19 cellular contexts compared by ENCODE assay signal in the genomic region with DNA sequence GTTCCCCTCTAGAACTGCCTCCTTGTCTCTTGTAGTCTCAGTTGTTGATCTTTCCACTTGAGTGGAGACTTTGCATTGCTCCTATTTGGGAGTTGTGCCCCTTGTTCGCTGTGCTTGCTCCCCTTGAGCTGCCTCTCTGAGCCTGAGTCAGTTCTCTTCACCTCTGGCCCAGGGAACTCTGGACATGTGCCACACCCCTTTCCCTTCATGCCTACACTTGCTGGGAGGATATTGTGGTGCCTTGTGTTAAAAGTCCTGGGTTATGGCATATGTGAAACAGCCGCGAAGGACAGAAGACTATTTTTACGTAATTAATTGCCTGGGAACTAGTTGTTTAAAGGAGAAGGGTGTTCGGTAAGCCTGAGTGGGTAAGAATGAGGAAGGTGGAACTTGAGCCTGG. TPM values are rescaled to one million over a fixed set of nuclear protein-coding genes. Genes with fewer than 3 reads are reported as not detected.
DNase-seq lines count a peak whose midpoint lies in the region; ATAC-seq and TF ChIP-seq lines count a peak whose summit lies in the region.
"Had no signal": no experiment of that assay in that cellular context is flagged by ENCODE, and none has a peak within 500 bp of the region (broad histone marks: within the 10 kb centered on the region; RNA-seq: fewer than 3 reads in every experiment).

No MANE protein-coding gene starts in this region.

- no peak for ATAC-seq in T-helper 17 cell
- ATAC-seq: HCT116, SK-N-SH treated with all-trans-retinoic acid at 6 μM for 48 hours had no signal

- no peaks in the 10 kb centered on the region for H3K9me3 ChIP-seq in T-helper 17 cell (ENCODE audit: control insufficient read depth, low read length, poor library complexity, severe bottlenecking)
- no peaks in the 10 kb centered on the region for H3K9me3 ChIP-seq in esophagus squamous epithelium
- H3K9me3 ChIP-seq in vagina, result no peaks in the 10 kb centered on the region

- H3K27me3 ChIP-seq in esophagus squamous epithelium, result peaks cover 0 to 6% (median 0%) of the 10 kb centered on the region in 4 donors
- H3K27me3 ChIP-seq in vagina, result no peaks in the 10 kb centered on the region

- intact Hi-C loops in esophagus squamous epithelium (cut with DNase I), result no loop called here
- intact Hi-C loops in vagina (cut with DNase I), result no loop called here
- intact Hi-C loops in activated T-helper 1 cell treated with anti-CD3 and anti-CD28 coated beads, Interleukin-12 subunit alpha, Interleukin-12 subunit beta, Interleukin-2, Interleukin-4 antibody, amounts not matched to agents 30 ng/mL and 10 ng/mL and 1 ng/mL, durations not matched to agents 14 hours and 24 hours and 36 hours (cut with micrococcal nuclease), result no loop called here

- peak overlapping the region; percentile 44 to 84 (median 76) for H3K27ac ChIP-seq in esophagus squamous epithelium
- H3K27ac ChIP-seq in vagina, result peak overlapping the region; percentile 1

- H3K9me3 Mint-ChIP-seq in activated T-helper 1 cell treated with anti-CD3 and anti-CD28 coated beads, Interleukin-12 subunit alpha, Interleukin-12 subunit beta, Interleukin-2, Interleukin-4 antibody, amounts not matched to agents 30 ng/mL and 10 ng/mL and 1 ng/mL, durations not matched to agents 14 hours and 24 hours and 36 hours, result no peaks in the 10 kb centered on the region

- TF ChIP-seq POLR2A in esophagus squamous epithelium (IDR thresholded peaks at IDR 0.05) (no peak), vagina (IDR thresholded peaks at IDR 0.05) (no peak)

- no peak for DNase-seq in LNCaP clone FGC (ENCODE audit: low read depth)
- DNase-seq in T-helper 17 cell, result no peak
- DNase-seq in esophagus squamous epithelium (lab: John Stamatoyannopoulos, UW), result no peak
- DNase-seq in vagina (ENCODE audit: extremely low spot score in 2 of 2), result no peak
- DNase-seq in activated T-helper 1 cell treated with anti-CD3 and anti-CD28 coated beads, Interleukin-12 subunit alpha, Interleukin-12 subunit beta, Interleukin-2, Interleukin-4 antibody, amounts not matched to agents 30 ng/mL and 10 ng/mL and 1 ng/mL, durations not matched to agents 14 hours and 24 hours and 36 hours (ENCODE audit: low spot score), result no peak
- DNase-seq in cerebellar cortex (ENCODE audit: low spot score), result no peak
- no peak for DNase-seq in dermis blood vessel endothelial cell
- DNase-seq: AML-193, GOT3, NCI-H1105, NCI-H1694, NCI-H2081 treated with DMSO at 0.1 percent for 48 hours, NCI-H446 treated with DMSO at 0.1 percent for 48 hours, NCI-H69, SHP77 had no signal

- peaks cover 19 to 63% (median 19%) of the 10 kb centered on the region in 3 donors for H3K4me1 ChIP-seq in esophagus squamous epithelium
- peaks cover 12% of the 10 kb centered on the region for H3K4me1 ChIP-seq in vagina

- peak overlapping the region; percentile 13; the same call in 1 of the 2 replicates for H3K4me3 ChIP-seq in LNCaP clone FGC (ENCODE audit: low read depth, low read length)
- no peak overlapping the region for H3K4me3 ChIP-seq in esophagus squamous epithelium
- H3K4me3 ChIP-seq in vagina, result no peak overlapping the region

- H3K36me3 Mint-ChIP-seq in T-helper 17 cell (ENCODE audit: low read depth), result no peaks in the 10 kb centered on the region
- no peaks in the 10 kb centered on the region for H3K36me3 Mint-ChIP-seq in activated T-helper 1 cell treated with anti-CD3 and anti-CD28 coated beads, Interleukin-12 subunit alpha, Interleukin-12 subunit beta, Interleukin-2, Interleukin-4 antibody, amounts not matched to agents 30 ng/mL and 10 ng/mL and 1 ng/mL, durations not matched to agents 14 hours and 24 hours and 36 hours (ENCODE audit: low read depth)
- H3K36me3 Mint-ChIP-seq: CD14-positive monocyte had no signal

- peaks cover 12% of the 10 kb centered on the region for H3K27me3 Mint-ChIP-seq in T-helper 17 cell
- peaks cover 24% of the 10 kb centered on the region for H3K27me3 Mint-ChIP-seq in activated T-helper 1 cell treated with anti-CD3 and anti-CD28 coated beads, Interleukin-12 subunit alpha, Interleukin-12 subunit beta, Interleukin-2, Interleukin-4 antibody, amounts not matched to agents 30 ng/mL and 10 ng/mL and 1 ng/mL, durations not matched to agents 14 hours and 24 hours and 36 hours (ENCODE audit: insufficient read depth)

- H3K27ac Mint-ChIP-seq in T-helper 17 cell, result peak overlapping the region; percentile 83
- H3K27ac Mint-ChIP-seq in activated T-helper 1 cell treated with anti-CD3 and anti-CD28 coated beads, Interleukin-12 subunit alpha, Interleukin-12 subunit beta, Interleukin-2, Interleukin-4 antibody, amounts not matched to agents 30 ng/mL and 10 ng/mL and 1 ng/mL, durations not matched to agents 14 hours and 24 hours and 36 hours, result no peak overlapping the region

- no peak overlapping the region for H3K4me3 Mint-ChIP-seq in T-helper 17 cell
- H3K4me3 Mint-ChIP-seq in activated T-helper 1 cell treated with anti-CD3 and anti-CD28 coated beads, Interleukin-12 subunit alpha, Interleukin-12 subunit beta, Interleukin-2, Interleukin-4 antibody, amounts not matched to agents 30 ng/mL and 10 ng/mL and 1 ng/mL, durations not matched to agents 14 hours and 24 hours and 36 hours, result no peak overlapping the region

- no peaks in the 10 kb centered on the region for H3K36me3 ChIP-seq in esophagus squamous epithelium
- H3K36me3 ChIP-seq in vagina, result no peaks in the 10 kb centered on the region

- H3K4me1 Mint-ChIP-seq in T-helper 17 cell, result peaks cover 6% of the 10 kb centered on the region
- peaks cover 6% of the 10 kb centered on the region for H3K4me1 Mint-ChIP-seq in activated T-helper 1 cell treated with anti-CD3 and anti-CD28 coated beads, Interleukin-12 subunit alpha, Interleukin-12 subunit beta, Interleukin-2, Interleukin-4 antibody, amounts not matched to agents 30 ng/mL and 10 ng/mL and 1 ng/mL, durations not matched to agents 14 hours and 24 hours and 36 hours (ENCODE audit: low read depth)

- TF ChIP-seq CTCF in LNCaP clone FGC (IDR thresholded peaks at IDR 0.05; ENCODE audit: control insufficient read depth, extremely low read depth, insufficient read depth) (no peak), esophagus squamous epithelium (IDR thresholded peaks at IDR 0.05) (no peak), vagina (IDR thresholded peaks at IDR 0.05) (no peak)

- 36 to 59% methylated on average over 5 of the region's 5 CpGs for WGBS in esophagus squamous epithelium, 2 donors

RNA-seq across cellular contexts. Expression of a gene that starts 32.2 kb away (rescaled TPM):
- not detected for total RNA-seq in T-helper 17 cell
- under 1 TPM; 0.09 to 0.95 (median 0.14) TPM for total RNA-seq in esophagus squamous epithelium
- 0.25 TPM for total RNA-seq in vagina
- not detected in 2 replicates for total RNA-seq in activated T-helper 1 cell treated with anti-CD3 and anti-CD28 coated beads, Interleukin-12 subunit alpha, Interleukin-12 subunit beta, Interleukin-2, Interleukin-4 antibody, amounts not matched to agents 30 ng/mL and 10 ng/mL and 1 ng/mL, durations not matched to agents 14 hours and 24 hours and 36 hours
- not detected in 2 replicates for total RNA-seq in dermis blood vessel endothelial cell
- total RNA-seq: LHCN-M2 had no signal

RNA-seq across cellular contexts. Expression of a gene that starts 32.7 kb away (rescaled TPM):
- total RNA-seq in T-helper 17 cell (not detected), esophagus squamous epithelium (under 1 TPM in 1 of 4 donors, not detected in 3; 0.18 TPM), vagina (not detected), dermis blood vessel endothelial cell (under 0.01 TPM in 1 of 2 replicates, not detected in the other)
- total RNA-seq in activated T-helper 1 cell treated with anti-CD3 and anti-CD28 coated beads, Interleukin-12 subunit alpha, Interleukin-12 subunit beta, Interleukin-2, Interleukin-4 antibody, amounts not matched to agents 30 ng/mL and 10 ng/mL and 1 ng/mL, durations not matched to agents 14 hours and 24 hours and 36 hours, result not detected in 2 replicates
- total RNA-seq: LHCN-M2 had no signal
